ENCODE assay signal across 25 cellular contexts in genomic region chr10:4306871-4307270, GRCh38.
"Had no signal": no experiment of that assay in that cellular context is flagged by ENCODE, and none has a peak within 500 bp of the region (broad histone marks: within the 10 kb centered on the region; RNA-seq: fewer than 3 reads in every experiment).

No MANE protein-coding gene starts in this region.

- H3K36me3 Mint-ChIP-seq: activated CD4-positive, alpha-beta memory T cell treated with anti-CD3 and anti-CD28 coated beads for 36 hours; brain; mesothelial cell of epicardium; stimulated activated effector memory CD8-positive, alpha-beta T cell treated with anti-CD3 and anti-CD28 coated beads, Interleukin-12 subunit alpha, Interleukin-12 subunit beta, amount 100 ng/mL, for 72 hours; WTC11 had no signal

- H3K27ac ChIP-seq: psoas muscle, right lobe of liver had no signal

- H3K9me3 Mint-ChIP-seq: activated CD4-positive, alpha-beta memory T cell treated with anti-CD3 and anti-CD28 coated beads for 36 hours; central memory CD8-positive, alpha-beta T cell; mesothelial cell of epicardium; stimulated activated effector memory CD8-positive, alpha-beta T cell treated with anti-CD3 and anti-CD28 coated beads, Interleukin-12 subunit alpha, Interleukin-12 subunit beta, amount 100 ng/mL, for 72 hours; T-helper 2 cell treated with Interferon-gamma antibody and Interleukin-4, amounts not matched to agents 5 μg/mL and 100 μg/mL, for 36 hours; WTC11 had no signal

- H3K4me1 ChIP-seq: right lobe of liver had no signal

- H3K9ac ChIP-seq: SK-N-SH had no signal

- H3K4me3 Mint-ChIP-seq: activated CD4-positive, alpha-beta memory T cell treated with anti-CD3 and anti-CD28 coated beads for 36 hours; activated naive CD8-positive, alpha-beta T cell treated with anti-CD3 and anti-CD28 coated beads, Interleukin-2, amount 10 ng/mL, durations not matched to agents 7 days and 5 days; brain; central memory CD8-positive, alpha-beta T cell; mesothelial cell of epicardium; nephron; stimulated activated effector memory CD8-positive, alpha-beta T cell treated with anti-CD3 and anti-CD28 coated beads, Interleukin-12 subunit alpha, Interleukin-12 subunit beta, amount 100 ng/mL, for 72 hours; T-helper 2 cell treated with Interferon-gamma antibody and Interleukin-4, amounts not matched to agents 5 μg/mL and 100 μg/mL, for 36 hours; WTC11 had no signal

- H3K27me3 Mint-ChIP-seq: brain had no signal

- ATAC-seq: esophagus mucosa; left colon; psoas muscle; right lobe of liver; stimulated activated effector memory CD8-positive, alpha-beta T cell treated with anti-CD3 and anti-CD28 coated beads, Interleukin-12 subunit alpha, Interleukin-12 subunit beta, amount 100 ng/mL, for 72 hours; WTC11 had no signal

- H3K4me1 Mint-ChIP-seq: central memory CD8-positive, alpha-beta T cell; mesothelial cell of epicardium; WTC11 had no signal

- DNase-seq: activated CD4-positive, alpha-beta memory T cell treated with anti-CD3 and anti-CD28 coated beads for 36 hours; activated CD4-positive, alpha-beta T cell treated with anti-CD3 and anti-CD28 coated beads for 4 hours; activated naive CD4-positive, alpha-beta T cell; activated naive CD8-positive, alpha-beta T cell treated with anti-CD3 and anti-CD28 coated beads, Interleukin-2, amount 10 ng/mL, durations not matched to agents 7 days and 5 days; activated T-cell treated with anti-CD3 and anti-CD28 coated beads for 4 hours; cortex of kidney; foreskin fibroblast; hypothalamus; islet precursor cell; occipital lobe; psoas muscle; right lobe of liver; SK-N-SH; stimulated activated CD4-positive, alpha-beta T cell treated with anti-CD3 and anti-CD28 coated beads, Interleukin-4, amount 100 ng/mL, for 24 hours had no signal

- H3K27ac Mint-ChIP-seq: activated CD4-positive, alpha-beta memory T cell treated with anti-CD3 and anti-CD28 coated beads for 36 hours; activated naive CD8-positive, alpha-beta T cell treated with anti-CD3 and anti-CD28 coated beads, Interleukin-2, amount 10 ng/mL, durations not matched to agents 7 days and 5 days; brain; mesothelial cell of epicardium; nephron; stimulated activated effector memory CD8-positive, alpha-beta T cell treated with anti-CD3 and anti-CD28 coated beads, Interleukin-12 subunit alpha, Interleukin-12 subunit beta, amount 100 ng/mL, for 72 hours; T-helper 2 cell treated with Interferon-gamma antibody and Interleukin-4, amounts not matched to agents 5 μg/mL and 100 μg/mL, for 36 hours; WTC11 had no signal

- H3K36me3 ChIP-seq: right lobe of liver, tibial nerve had no signal

- H3K4me3 ChIP-seq: lung, psoas muscle, right lobe of liver, tibial nerve had no signal

- H3K9me3 ChIP-seq: psoas muscle, right lobe of liver, SK-N-SH, tibial nerve had no signal

- H3K27me3 ChIP-seq: right lobe of liver, tibial nerve had no signal
